Comparison of ENCODE assay signal across 20 cellular contexts in genomic region chr2:195861821-195862220, GRCh38.
"Had no signal": no experiment of that assay in that cellular context is flagged by ENCODE, and none has a peak within 500 bp of the region (broad histone marks: within the 10 kb centered on the region; RNA-seq: fewer than 3 reads in every experiment).

No MANE protein-coding gene starts in this region.

- H3K27me3 Mint-ChIP-seq: activated naive CD4-positive, alpha-beta T cell treated with anti-CD3 and anti-CD28 coated beads, Interleukin-2, amount 50 U/mL, for 24 hours had no signal

- H3K4me3 ChIP-seq: adrenal gland, gastrocnemius medialis, heart left ventricle, lung, tibial artery, uterus had no signal

- DNase-seq: activated CD4-positive, alpha-beta memory T cell treated with anti-CD3 and anti-CD28 coated beads, Interleukin-2, amount 10 ng/mL, durations not matched to agents 7 days and 5 days; activated CD4-positive, alpha-beta T cell treated with anti-CD3 and anti-CD28 coated beads for 36 hours; activated T-cell treated with anti-CD3 and anti-CD28 coated beads, Interleukin-2, amount 50 U/mL, for 24 hours; adrenal gland; caudate nucleus; erythroblast; gastrocnemius medialis; heart left ventricle; immature natural killer cell; stimulated activated CD4-positive, alpha-beta T cell treated with anti-CD3 and anti-CD28 coated beads, Interleukin-15, amount 100 ng/mL, for 24 hours; stimulated activated CD4-positive, alpha-beta T cell treated with anti-CD3 and anti-CD28 coated beads, Interleukin-4, amount 100 ng/mL, for 1 hour; stimulated activated naive B cell treated with anti-CD40 and anti-IgM and Interleukin-4, amounts not matched to agents 10 μg/mL and 1 μg/mL and 100 μg/mL, for 72 hours; T-helper 17 cell; tibial artery; uterus had no signal

- H3K4me3 Mint-ChIP-seq: activated CD4-positive, alpha-beta memory T cell treated with anti-CD3 and anti-CD28 coated beads, Interleukin-2, amount 10 ng/mL, durations not matched to agents 7 days and 5 days; activated CD4-positive, alpha-beta T cell treated with anti-CD3 and anti-CD28 coated beads for 36 hours; activated naive CD4-positive, alpha-beta T cell treated with anti-CD3 and anti-CD28 coated beads, Interleukin-2, amount 50 U/mL, for 24 hours; activated T-cell treated with anti-CD3 and anti-CD28 coated beads, Interleukin-2, amount 50 U/mL, for 24 hours; immature natural killer cell; mesothelial cell of epicardium; neural crest cell; stimulated activated naive B cell treated with anti-CD40 and anti-IgM and Interleukin-4, amounts not matched to agents 10 μg/mL and 1 μg/mL and 100 μg/mL, for 72 hours; T-helper 17 cell had no signal

- ATAC-seq: activated CD4-positive, alpha-beta T cell treated with anti-CD3 and anti-CD28 coated beads for 36 hours; gastrocnemius medialis; heart left ventricle; stimulated activated naive B cell treated with anti-CD40 and anti-IgM and Interleukin-4, amounts not matched to agents 10 μg/mL and 1 μg/mL and 100 μg/mL, for 72 hours; T-helper 17 cell had no signal

- H3K9me3 ChIP-seq: adrenal gland, gastrocnemius medialis, heart left ventricle, tibial artery, uterus had no signal

- H3K27ac ChIP-seq: adrenal gland, gastrocnemius medialis, heart left ventricle, tibial artery, uterus had no signal

- H3K4me1 ChIP-seq: gastrocnemius medialis, heart left ventricle, tibial artery, uterus had no signal

- H3K9me3 Mint-ChIP-seq: activated CD4-positive, alpha-beta memory T cell treated with anti-CD3 and anti-CD28 coated beads, Interleukin-2, amount 10 ng/mL, durations not matched to agents 7 days and 5 days; activated naive CD4-positive, alpha-beta T cell treated with anti-CD3 and anti-CD28 coated beads, Interleukin-2, amount 50 U/mL, for 24 hours; activated T-cell treated with anti-CD3 and anti-CD28 coated beads, Interleukin-2, amount 50 U/mL, for 24 hours; mesothelial cell of epicardium; neural crest cell had no signal

- H3K4me1 Mint-ChIP-seq: activated CD4-positive, alpha-beta memory T cell treated with anti-CD3 and anti-CD28 coated beads, Interleukin-2, amount 10 ng/mL, durations not matched to agents 7 days and 5 days; activated naive CD4-positive, alpha-beta T cell treated with anti-CD3 and anti-CD28 coated beads, Interleukin-2, amount 50 U/mL, for 24 hours; immature natural killer cell; neural crest cell had no signal

- H3K36me3 Mint-ChIP-seq: activated naive CD4-positive, alpha-beta T cell treated with anti-CD3 and anti-CD28 coated beads, Interleukin-2, amount 50 U/mL, for 24 hours; immature natural killer cell; mesothelial cell of epicardium had no signal

- H3K27me3 ChIP-seq: adrenal gland, gastrocnemius medialis, heart left ventricle, tibial artery, uterus had no signal

- H3K36me3 ChIP-seq: adrenal gland, gastrocnemius medialis, heart left ventricle, tibial artery, uterus had no signal

- FAIRE-seq: colon had no signal

- H3K27ac Mint-ChIP-seq: activated CD4-positive, alpha-beta memory T cell treated with anti-CD3 and anti-CD28 coated beads, Interleukin-2, amount 10 ng/mL, durations not matched to agents 7 days and 5 days; activated CD4-positive, alpha-beta T cell treated with anti-CD3 and anti-CD28 coated beads for 36 hours; activated naive CD4-positive, alpha-beta T cell treated with anti-CD3 and anti-CD28 coated beads, Interleukin-2, amount 50 U/mL, for 24 hours; activated T-cell treated with anti-CD3 and anti-CD28 coated beads, Interleukin-2, amount 50 U/mL, for 24 hours; immature natural killer cell; mesothelial cell of epicardium; stimulated activated naive B cell treated with anti-CD40 and anti-IgM and Interleukin-4, amounts not matched to agents 10 μg/mL and 1 μg/mL and 100 μg/mL, for 72 hours; T-helper 17 cell had no signal
